Comparison of ENCODE assay signal across 15 cellular contexts in genomic region chr11:7538023-7538422, GRCh38. TPM values are rescaled to one million over a fixed set of nuclear protein-coding genes. Genes with fewer than 3 reads are reported as not detected.
A peak's percentile ranks its signal among the peaks of the same experiment; 100 is the strongest.
DNase-seq lines count a peak whose midpoint lies in the region; ATAC-seq and TF ChIP-seq lines count a peak whose summit lies in the region.
"Had no signal": no experiment of that assay in that cellular context is flagged by ENCODE, and none has a peak within 500 bp of the region (broad histone marks: within the 10 kb centered on the region; RNA-seq: fewer than 3 reads in every experiment).

No MANE protein-coding gene starts in this region.

- H3K27ac ChIP-seq in left lung = no peak overlapping the region
- peak overlapping the region; percentile 80 for H3K27ac ChIP-seq in suprapubic skin
- H3K27ac ChIP-seq: A549, ascending aorta had no signal

- CTCF ChIA-PET in activated CD8-positive, alpha-beta memory T cell treated with anti-CD3 and anti-CD28 coated beads, Interleukin-2, amount 10 ng/mL, durations not matched to agents 7 days and 5 days (lab: Charles Lee) = interaction anchor here (0.6 to 2.9 kb wide), 7 partner anchors 9 to 157 kb away, joined by 3 to 11 read pairs (median 5); partner anchors contain the start of gene PPFIBP2

- peak; percentile 66 for DNase-seq in activated CD8-positive, alpha-beta memory T cell treated with anti-CD3 and anti-CD28 coated beads, Interleukin-2, amount 10 ng/mL, durations not matched to agents 7 days and 5 days
- no peak for DNase-seq in activated CD8-positive, alpha-beta memory T cell treated with anti-CD3 and anti-CD28 coated beads for 24 hours
- DNase-seq in left lung = no peak
- no peak for DNase-seq in suprapubic skin (ENCODE audit: low spot score in 2 of 2)
- DNase-seq in erythroblast (lab: John Stamatoyannopoulos, UW) = no peak
- no peak for DNase-seq in GM13977 (ENCODE audit: low spot score)
- DNase-seq: activated CD4-positive, alpha-beta T cell treated with anti-CD3 and anti-CD28 coated beads for 1 hour; EL; NCI-H1417 treated with DMSO at 0.1 percent for 48 hours; stimulated activated CD4-positive, alpha-beta T cell treated with anti-CD3 and anti-CD28 coated beads, Interleukin-12 subunit alpha, Interleukin-12 subunit beta, amount 100 ng/mL, for 4 hours had no signal

- TF ChIP-seq EP300 in suprapubic skin (IDR thresholded peaks at IDR 0.05) = no peak

- H3K9me3 ChIP-seq in left lung = no peaks in the 10 kb centered on the region
- H3K9me3 ChIP-seq in suprapubic skin = no peaks in the 10 kb centered on the region
- H3K9me3 ChIP-seq: A549, ascending aorta had no signal

- peak overlapping the region; percentile 67 for H3K27ac Mint-ChIP-seq in activated CD8-positive, alpha-beta memory T cell treated with anti-CD3 and anti-CD28 coated beads, Interleukin-2, amount 10 ng/mL, durations not matched to agents 7 days and 5 days
- H3K27ac Mint-ChIP-seq in activated naive CD8-positive, alpha-beta T cell = peak overlapping the region; percentile 47

- WGBS in suprapubic skin = 41% methylated on average over 8 of the region's 8 CpGs

- no peaks in the 10 kb centered on the region for H3K9me3 Mint-ChIP-seq in activated CD8-positive, alpha-beta memory T cell treated with anti-CD3 and anti-CD28 coated beads, Interleukin-2, amount 10 ng/mL, durations not matched to agents 7 days and 5 days (ENCODE audit: low read depth)
- no peaks in the 10 kb centered on the region for H3K9me3 Mint-ChIP-seq in activated naive CD8-positive, alpha-beta T cell (ENCODE audit: low read depth)

- H3K36me3 Mint-ChIP-seq in activated CD8-positive, alpha-beta memory T cell treated with anti-CD3 and anti-CD28 coated beads, Interleukin-2, amount 10 ng/mL, durations not matched to agents 7 days and 5 days = no peaks in the 10 kb centered on the region
- peaks cover 2% of the 10 kb centered on the region for H3K36me3 Mint-ChIP-seq in activated naive CD8-positive, alpha-beta T cell

- intact Hi-C loops in left lung (cut with DNase I) = no loop called here

- H3K4me1 Mint-ChIP-seq in activated CD8-positive, alpha-beta memory T cell treated with anti-CD3 and anti-CD28 coated beads, Interleukin-2, amount 10 ng/mL, durations not matched to agents 7 days and 5 days = peaks cover 54% of the 10 kb centered on the region
- H3K4me1 Mint-ChIP-seq in activated naive CD8-positive, alpha-beta T cell (ENCODE audit: low read depth) = peaks cover 76% of the 10 kb centered on the region

- peak in 1 of 2 donors; percentile 54 for TF ChIP-seq POLR2A in suprapubic skin (IDR thresholded peaks at IDR 0.05)
- no peak for TF ChIP-seq POLR2A in erythroblast (IDR thresholded peaks at IDR 0.05; ENCODE audit: low read length)

- TF ChIP-seq CTCF in left lung (IDR thresholded peaks at IDR 0.05) = no peak
- TF ChIP-seq CTCF in suprapubic skin (IDR thresholded peaks at IDR 0.05) = peak; percentile 3 to 13
- no peak for TF ChIP-seq CTCF in GM13977 (IDR thresholded peaks at IDR 0.05; ENCODE audit: extremely low read depth, insufficient read depth, missing control alignments)

- peak overlapping the region; percentile 3 for H3K4me3 Mint-ChIP-seq in activated CD8-positive, alpha-beta memory T cell treated with anti-CD3 and anti-CD28 coated beads, Interleukin-2, amount 10 ng/mL, durations not matched to agents 7 days and 5 days
- H3K4me3 Mint-ChIP-seq in activated naive CD8-positive, alpha-beta T cell = peak overlapping the region; percentile 51

- H3K27me3 ChIP-seq in left lung (peaks cover 0 to 24% of the 10 kb centered on the region in 2 donors), suprapubic skin (no peaks in the 10 kb centered on the region)
- H3K27me3 ChIP-seq: ascending aorta had no signal

- peak; percentile 78 for ATAC-seq in activated CD8-positive, alpha-beta memory T cell treated with anti-CD3 and anti-CD28 coated beads, Interleukin-2, amount 10 ng/mL, durations not matched to agents 7 days and 5 days
- ATAC-seq in left lung (peak; percentile 17), HG02763 (IDR thresholded peaks at IDR 0.05; ENCODE audit: unreplicated experiment) (no peak)
- ATAC-seq: A549 had no signal

- H3K4me3 ChIP-seq in left lung = no peak overlapping the region
- H3K4me3 ChIP-seq in suprapubic skin = no peak overlapping the region
- H3K4me3 ChIP-seq: A549, ascending aorta had no signal

- H3K27me3 Mint-ChIP-seq in activated CD8-positive, alpha-beta memory T cell treated with anti-CD3 and anti-CD28 coated beads, Interleukin-2, amount 10 ng/mL, durations not matched to agents 7 days and 5 days = peaks cover 19% of the 10 kb centered on the region
- no peaks in the 10 kb centered on the region for H3K27me3 Mint-ChIP-seq in activated naive CD8-positive, alpha-beta T cell

- in situ Hi-C loops in GM13977 (cut with MboI; ENCODE audit: low pct_unique_long_range_greater_than_20kb, low sequenced_read_pairs, unreplicated experiment) = no loop called here

- H3K36me3 ChIP-seq in left lung (no peaks in the 10 kb centered on the region), suprapubic skin (no peaks in the 10 kb centered on the region)
- H3K36me3 ChIP-seq: ascending aorta had no signal

- H3K4me1 ChIP-seq in left lung = no peaks in the 10 kb centered on the region
- H3K4me1 ChIP-seq in suprapubic skin = peaks cover 52% of the 10 kb centered on the region
- H3K4me1 ChIP-seq: A549, ascending aorta had no signal

RNA-seq across cellular contexts. Expression of gene PPFIBP2, which starts 24.2 kb away (rescaled TPM):
- 10 to 100 TPM in 1 of 2 experiments, 1 to 10 TPM in 1; 7.8 to 10.0 TPM for total RNA-seq in activated CD8-positive, alpha-beta memory T cell treated with anti-CD3 and anti-CD28 coated beads, Interleukin-2, amount 10 ng/mL, durations not matched to agents 7 days and 5 days
- total RNA-seq in left lung = 10 to 100 TPM; 18.7 to 20.1 TPM
- 100 to 1,000 TPM in 1 of 4 donors, 10 to 100 TPM in 3; 68.2 to 139 (median 76.2) TPM for total RNA-seq in suprapubic skin

RNA-seq across cellular contexts. Expression of gene OLFML1, which starts 52.7 kb away (rescaled TPM):
- not detected for total RNA-seq in activated CD8-positive, alpha-beta memory T cell treated with anti-CD3 and anti-CD28 coated beads, Interleukin-2, amount 10 ng/mL, durations not matched to agents 7 days and 5 days
- 10 to 100 TPM; 28.8 to 44.2 TPM for total RNA-seq in left lung
- total RNA-seq in suprapubic skin = 1 to 10 TPM; 1.2 to 5.3 (median 2.2) TPM
- total RNA-seq: SK-MEL-5 had no signal

Comparison
In these comparisons a context has a peak if more than half of its experiments do, and no peak if none do; other contexts are left out.
1. CTCF ChIP-seq: peak in suprapubic skin (2 of 2); none in left lung (0 of 2) and GM13977 (single experiment).
2. RNA of gene OLFML1, which starts 52.7 kb away (total RNA-seq): 28.8 to 44.2 TPM in left lung; 1.2 to 5.3 TPM in suprapubic skin and not detected in activated CD8-positive, alpha-beta memory T cell treated with anti-CD3 and anti-CD28 coated beads, Interleukin-2, amount 10 ng/mL, durations not matched to agents 7 days and 5 days; every median in the first group is over 4 times any median in the second.